ENCODE assay signal across 8 cellular contexts in the genomic region with DNA sequence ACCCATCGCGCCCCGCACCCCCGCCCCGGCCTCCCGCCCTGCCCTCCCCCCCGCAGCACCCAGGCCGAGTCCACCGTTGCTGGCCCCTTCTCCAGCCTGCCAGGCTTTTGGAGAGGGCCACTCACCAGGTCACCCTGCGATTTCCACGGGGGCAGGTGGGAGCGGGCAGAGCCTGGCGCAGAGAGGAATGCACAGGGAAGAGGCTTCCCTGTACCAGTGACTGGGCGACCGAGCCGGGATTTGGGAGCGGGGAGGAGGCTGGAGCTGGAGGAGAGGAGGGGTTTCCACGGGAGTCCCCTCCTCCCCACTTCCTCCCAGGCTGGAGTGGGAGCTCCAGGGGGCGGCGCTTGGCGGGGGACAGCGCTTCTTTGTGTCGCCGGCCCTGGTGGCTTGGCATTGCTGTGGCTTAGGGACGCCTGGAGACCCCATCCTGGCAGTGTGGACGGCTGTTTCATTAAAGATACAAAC. TPM values are rescaled to one million over a fixed set of nuclear protein-coding genes. Genes with fewer than 3 reads are reported as not detected.
DNase-seq lines count a peak whose midpoint lies in the region; ATAC-seq and TF ChIP-seq lines count a peak whose summit lies in the region.

No MANE protein-coding gene starts in this region.

- CTCF ChIA-PET in activated CD4-positive, alpha-beta T cell treated with anti-CD3 and anti-CD28 coated beads, Interleukin-2, amount 10 ng/mL, durations not matched to agents 7 days and 5 days (lab: Charles Lee) = no interaction called here
- CTCF ChIA-PET in CD4-positive, alpha-beta T cell (lab: Charles Lee) = interaction anchor here (1.3 kb wide), 1 partner anchor 12 kb away, joined by 3 read pairs; no protein-coding TSS in a partner anchor

- peak overlapping the region; percentile 44 for H3K4me3 Mint-ChIP-seq in activated naive CD8-positive, alpha-beta T cell treated with anti-CD3 and anti-CD28 coated beads, Interleukin-2, amount 10 ng/mL, durations not matched to agents 7 days and 5 days
- no peak overlapping the region for H3K4me3 Mint-ChIP-seq in activated CD4-positive, alpha-beta T cell treated with anti-CD3 and anti-CD28 coated beads, Interleukin-2, amount 10 ng/mL, durations not matched to agents 7 days and 5 days
- H3K4me3 Mint-ChIP-seq in CD4-positive, alpha-beta T cell = no peak overlapping the region

- no peak for ATAC-seq in activated naive CD8-positive, alpha-beta T cell treated with anti-CD3 and anti-CD28 coated beads, Interleukin-2, amount 10 ng/mL, durations not matched to agents 7 days and 5 days (ENCODE audit: low read depth)
- ATAC-seq in omental fat pad (ENCODE audit: low FRiP score) (peak; percentile 58), HG03460 (IDR thresholded peaks at IDR 0.05; ENCODE audit: unreplicated experiment) (no peak)
- ATAC-seq in CD4-positive, alpha-beta T cell (ENCODE audit: poor library complexity) = no peak

- H3K4me1 Mint-ChIP-seq in activated naive CD8-positive, alpha-beta T cell treated with anti-CD3 and anti-CD28 coated beads, Interleukin-2, amount 10 ng/mL, durations not matched to agents 7 days and 5 days = peaks cover 14% of the 10 kb centered on the region
- peaks cover 16% of the 10 kb centered on the region for H3K4me1 Mint-ChIP-seq in activated CD4-positive, alpha-beta T cell treated with anti-CD3 and anti-CD28 coated beads, Interleukin-2, amount 10 ng/mL, durations not matched to agents 7 days and 5 days
- peaks cover 39% of the 10 kb centered on the region for H3K4me1 Mint-ChIP-seq in CD4-positive, alpha-beta T cell (ENCODE audit: low read depth)

- no peaks in the 10 kb centered on the region for H3K9me3 Mint-ChIP-seq in activated naive CD8-positive, alpha-beta T cell treated with anti-CD3 and anti-CD28 coated beads, Interleukin-2, amount 10 ng/mL, durations not matched to agents 7 days and 5 days
- no peaks in the 10 kb centered on the region for H3K9me3 Mint-ChIP-seq in activated CD4-positive, alpha-beta T cell treated with anti-CD3 and anti-CD28 coated beads, Interleukin-2, amount 10 ng/mL, durations not matched to agents 7 days and 5 days
- H3K9me3 Mint-ChIP-seq in CD4-positive, alpha-beta T cell = no peaks in the 10 kb centered on the region

- peaks cover 4% of the 10 kb centered on the region for H3K36me3 Mint-ChIP-seq in activated naive CD8-positive, alpha-beta T cell treated with anti-CD3 and anti-CD28 coated beads, Interleukin-2, amount 10 ng/mL, durations not matched to agents 7 days and 5 days
- H3K36me3 Mint-ChIP-seq in activated CD4-positive, alpha-beta T cell treated with anti-CD3 and anti-CD28 coated beads, Interleukin-2, amount 10 ng/mL, durations not matched to agents 7 days and 5 days (ENCODE audit: low read depth) = no peaks in the 10 kb centered on the region
- H3K36me3 Mint-ChIP-seq in CD4-positive, alpha-beta T cell (ENCODE audit: low read depth) = no peaks in the 10 kb centered on the region

- H3K9me3 ChIP-seq in HUES48 (ENCODE audit: control insufficient read depth, insufficient read depth, low read length) = no peaks in the 10 kb centered on the region
- H3K9me3 ChIP-seq in CD4-positive, alpha-beta T cell (ENCODE audit: control insufficient read depth, low read length) = no peaks in the 10 kb centered on the region

- intact Hi-C loops in cardiac septum (cut with DNase I) = loop anchor here (1.0 kb wide), 1 partner anchor 20 kb away; the partner anchor contains the start of gene TCAF1
- intact Hi-C loops in CD4-positive, alpha-beta T cell (cut with DNase I, micrococcal nuclease) = no loop called here

- H3K36me3 ChIP-seq in HUES48 (ENCODE audit: control insufficient read depth, insufficient read depth, low read length) = no peaks in the 10 kb centered on the region

- TF ChIP-seq CTCF in omental fat pad (IDR thresholded peaks at IDR 0.05) = no peak
- no peak for TF ChIP-seq CTCF in CD4-positive, alpha-beta T cell (IDR thresholded peaks at IDR 0.05)

- H3K27ac ChIP-seq in HUES48 (ENCODE audit: low read depth, low read length) = peak overlapping the region; percentile 68
- no peak overlapping the region for H3K27ac ChIP-seq in CD4-positive, alpha-beta T cell (ENCODE audit: low read depth, low read length)

- POLR2A ChIA-PET in activated naive CD8-positive, alpha-beta T cell treated with anti-CD3 and anti-CD28 coated beads, Interleukin-2, amount 10 ng/mL, durations not matched to agents 7 days and 5 days (lab: Charles Lee) = no interaction called here
- POLR2A ChIA-PET in activated CD4-positive, alpha-beta T cell treated with anti-CD3 and anti-CD28 coated beads, Interleukin-2, amount 10 ng/mL, durations not matched to agents 7 days and 5 days (lab: Charles Lee) = no interaction called here
- POLR2A ChIA-PET in CD4-positive, alpha-beta T cell (lab: Charles Lee) = interaction anchor here (2.6 kb wide), 1 partner anchor 19 kb away, joined by 11 read pairs; the partner anchor contains the start of gene TCAF1

- no peak overlapping the region for H3K27ac Mint-ChIP-seq in activated naive CD8-positive, alpha-beta T cell treated with anti-CD3 and anti-CD28 coated beads, Interleukin-2, amount 10 ng/mL, durations not matched to agents 7 days and 5 days
- H3K27ac Mint-ChIP-seq in activated CD4-positive, alpha-beta T cell treated with anti-CD3 and anti-CD28 coated beads, Interleukin-2, amount 10 ng/mL, durations not matched to agents 7 days and 5 days = no peak overlapping the region
- H3K27ac Mint-ChIP-seq in CD4-positive, alpha-beta T cell = no peak overlapping the region

- DNase-seq in AG08395 (ENCODE audit: low spot score) (peak; percentile 71), cardiac septum (ENCODE audit: low spot score) (peak; percentile 88), omental fat pad (ENCODE audit: low spot score) (no peak)
- no peak for DNase-seq in activated naive CD8-positive, alpha-beta T cell treated with anti-CD3 and anti-CD28 coated beads, Interleukin-2, amount 10 ng/mL, durations not matched to agents 7 days and 5 days
- no peak for DNase-seq in activated CD4-positive, alpha-beta T cell treated with anti-CD3 and anti-CD28 coated beads, Interleukin-2, amount 10 ng/mL, durations not matched to agents 7 days and 5 days
- no peak for DNase-seq in CD4-positive, alpha-beta T cell

- H3K4me1 ChIP-seq in HUES48 (ENCODE audit: control insufficient read depth, insufficient read depth, low read length) = peaks cover 24% of the 10 kb centered on the region

- H3K27me3 ChIP-seq in HUES48 (ENCODE audit: control insufficient read depth, insufficient read depth, low read length) = peaks cover 4% of the 10 kb centered on the region; the same call in 1 of the 2 replicates
- peaks cover 38% of the 10 kb centered on the region for H3K27me3 ChIP-seq in CD4-positive, alpha-beta T cell (ENCODE audit: control insufficient read depth, insufficient read depth, low read length)

- peaks cover 19% of the 10 kb centered on the region for H3K27me3 Mint-ChIP-seq in activated naive CD8-positive, alpha-beta T cell treated with anti-CD3 and anti-CD28 coated beads, Interleukin-2, amount 10 ng/mL, durations not matched to agents 7 days and 5 days
- peaks cover 37% of the 10 kb centered on the region for H3K27me3 Mint-ChIP-seq in activated CD4-positive, alpha-beta T cell treated with anti-CD3 and anti-CD28 coated beads, Interleukin-2, amount 10 ng/mL, durations not matched to agents 7 days and 5 days
- H3K27me3 Mint-ChIP-seq in CD4-positive, alpha-beta T cell = peaks cover 58% of the 10 kb centered on the region

- H3K4me3 ChIP-seq in HUES48 (ENCODE audit: low read depth, low read length) = peak overlapping the region; percentile 74

- peak overlapping the region; percentile 53; the same call in 1 of the 2 replicates for H3K9ac ChIP-seq in HUES48 (ENCODE audit: low read depth, low read length)

RNA-seq across cellular contexts. Expression of gene TCAF1, which starts 19.3 kb away (rescaled TPM):
- 10 to 100 TPM; 18.2 to 19.6 TPM for total RNA-seq in activated naive CD8-positive, alpha-beta T cell treated with anti-CD3 and anti-CD28 coated beads, Interleukin-2, amount 10 ng/mL, durations not matched to agents 7 days and 5 days
- 46.3 TPM for total RNA-seq in cardiac septum
- 10 to 100 TPM; 29.3 to 67.4 (median 56.3) TPM for total RNA-seq in omental fat pad
- total RNA-seq in activated CD4-positive, alpha-beta T cell treated with anti-CD3 and anti-CD28 coated beads, Interleukin-2, amount 10 ng/mL, durations not matched to agents 7 days and 5 days = 10 to 100 TPM; 14.6 to 15.5 TPM
- total RNA-seq in CD4-positive, alpha-beta T cell = 1 to 10 TPM; 7.7 to 8.6 TPM

RNA-seq across cellular contexts. Expression of gene OR2F2, which starts 52.4 kb away (rescaled TPM):
- not detected for total RNA-seq in activated naive CD8-positive, alpha-beta T cell treated with anti-CD3 and anti-CD28 coated beads, Interleukin-2, amount 10 ng/mL, durations not matched to agents 7 days and 5 days
- not detected for total RNA-seq in cardiac septum
- not detected for total RNA-seq in omental fat pad
- not detected for total RNA-seq in activated CD4-positive, alpha-beta T cell treated with anti-CD3 and anti-CD28 coated beads, Interleukin-2, amount 10 ng/mL, durations not matched to agents 7 days and 5 days
- total RNA-seq in CD4-positive, alpha-beta T cell = not detected

Comparison
In these comparisons a context has a peak if more than half of its experiments do, and no peak if none do; other contexts are left out.
1. DNase-seq: peak in AG08395 (single experiment) and cardiac septum (single experiment); none in activated naive CD8-positive, alpha-beta T cell treated with anti-CD3 and anti-CD28 coated beads, Interleukin-2, amount 10 ng/mL, durations not matched to agents 7 days and 5 days (single experiment), omental fat pad (single experiment), activated CD4-positive, alpha-beta T cell treated with anti-CD3 and anti-CD28 coated beads, Interleukin-2, amount 10 ng/mL, durations not matched to agents 7 days and 5 days (single experiment) and CD4-positive, alpha-beta T cell (0 of 10).